Comparison of ENCODE assay signal across 8 cellular contexts in genomic region chr1:1230656-1231399, GRCh38. TPM values are rescaled to one million over a fixed set of nuclear protein-coding genes. Genes with fewer than 3 reads are reported as not detected.
A peak's percentile ranks its signal among the peaks of the same experiment; 100 is the strongest.
DNase-seq lines count a peak whose midpoint lies in the region; ATAC-seq and TF ChIP-seq lines count a peak whose summit lies in the region.

No MANE protein-coding gene starts in this region.

- intact Hi-C loops in heart left ventricle (cut with DNase I): loop anchor here in 6 of 10 donors (1.0 to 10.0 kb wide), 5 partner anchors 41 to 114 kb away; partner anchors contain the start of genes C1orf159 (in 2 of the 6) and UBE2J2 (in 2 of the 6)
- intact Hi-C loops in cardiac septum (cut with DNase I): loop anchor here (1.0 to 5.0 kb wide), 2 partner anchors 42 to 74 kb away; partner anchors contain the start of gene UBE2J2

- H3K27me3 Mint-ChIP-seq in mesothelial cell of epicardium (ENCODE audit: low read depth): no peaks in the 10 kb centered on the region

- H3K9me3 ChIP-seq in heart left ventricle: no peaks in the 10 kb centered on the region
- H3K9me3 ChIP-seq in NT2/D1 (ENCODE audit: insufficient read depth, low read length): peaks cover 8% of the 10 kb centered on the region; the same call in 1 of the 2 replicates

- H3K36me3 Mint-ChIP-seq in mesothelial cell of epicardium: peaks cover 17% of the 10 kb centered on the region

- WGBS in heart left ventricle, 4 donors: 10 to 11% (median 10%) methylated on average over 24 of the region's 24 CpGs

- peak in 4 of 12 donors; percentile 13 to 15 (median 14) for TF ChIP-seq CTCF in heart left ventricle (IDR thresholded peaks at IDR 0.05)
- no peak for TF ChIP-seq CTCF in mesothelial cell of epicardium (IDR thresholded peaks at IDR 0.05; ENCODE audit: unreplicated experiment)

- peak overlapping the region; percentile 81 to 100 (median 98) for H3K4me3 ChIP-seq in heart left ventricle
- H3K4me3 ChIP-seq in NT2/D1 (ENCODE audit: insufficient read length, low read depth): peak overlapping the region; percentile 94

- H3K4me3 Mint-ChIP-seq in mesothelial cell of epicardium: peak overlapping the region; percentile 84

- no peak for DNase-seq in heart left ventricle
- no peak for DNase-seq in cardiac septum (ENCODE audit: low spot score)
- no peak for DNase-seq in NT2/D1 (ENCODE audit: low read depth, low spot score)
- peak; percentile 23 for DNase-seq in dedifferentiated amniotic fluid mesenchymal stem cell (ENCODE audit: extremely low spot score)
- no peak for DNase-seq in mesothelial cell of epicardium (ENCODE audit: low spot score in 2 of 2, unreplicated experiment in 2 of 2)
- DNase-seq in effector CD4-positive, alpha-beta T cell: no peak
- no peak for DNase-seq in GOT3 (lab: John Stamatoyannopoulos, UW)

- H3K27ac Mint-ChIP-seq in mesothelial cell of epicardium: peak overlapping the region; percentile 94

- H3K27me3 ChIP-seq in heart left ventricle: no peaks in the 10 kb centered on the region
- H3K27me3 ChIP-seq in NT2/D1 (ENCODE audit: insufficient read depth, insufficient read length): no peaks in the 10 kb centered on the region

- no peak for TF ChIP-seq POLR2A in heart left ventricle (IDR thresholded peaks at IDR 0.05)

- ATAC-seq in heart left ventricle (peak in 2 of 4 donors; percentile 2 to 29), GM21576 (IDR thresholded peaks at IDR 0.05; ENCODE audit: unreplicated experiment) (no peak)

- peak overlapping the region; percentile 99 for H3K9ac ChIP-seq in NT2/D1 (ENCODE audit: insufficient read length, low read depth)

- H3K27ac ChIP-seq in heart left ventricle: peak overlapping the region; percentile 92 to 99 (median 97)

- H3K36me3 ChIP-seq in heart left ventricle (peaks cover 0 to 44% (median 27%) of the 10 kb centered on the region in 9 donors), NT2/D1 (ENCODE audit: insufficient read depth, insufficient read length, low read length) (peaks cover 73% of the 10 kb centered on the region)

- peaks cover 8 to 55% (median 31%) of the 10 kb centered on the region in 12 donors for H3K4me1 ChIP-seq in heart left ventricle
- H3K4me1 ChIP-seq in NT2/D1 (ENCODE audit: insufficient read depth, insufficient read length): peaks cover 3% of the 10 kb centered on the region

- peaks cover 24% of the 10 kb centered on the region for H3K4me1 Mint-ChIP-seq in mesothelial cell of epicardium

- peaks cover 4% of the 10 kb centered on the region for H3K9me3 Mint-ChIP-seq in mesothelial cell of epicardium

RNA-seq across cellular contexts. Expression of gene SDF4, which starts 1.0 kb away (rescaled TPM):
- total RNA-seq in heart left ventricle (100 to 1,000 TPM; 102 to 167 (median 120) TPM), cardiac septum (139 TPM), mesothelial cell of epicardium (103 to 110 TPM (median 108 TPM) in 3 replicates)
- 100 to 1,000 TPM; 102 to 212 TPM for polyA plus RNA-seq in heart left ventricle

RNA-seq across cellular contexts. Expression of gene B3GALT6, which starts 1.2 kb away (rescaled TPM):
- total RNA-seq in heart left ventricle: 10 to 100 TPM in 7 of 9 donors, 1 to 10 TPM in 2; 8.1 to 21.4 (median 11.2) TPM
- polyA plus RNA-seq in heart left ventricle: 10 to 100 TPM in 1 of 2 donors, 1 to 10 TPM in 1; 6.7 to 15.7 TPM
- total RNA-seq in cardiac septum: 11.1 TPM
- 32.1 to 34.1 TPM (median 33.4 TPM) in 3 replicates for total RNA-seq in mesothelial cell of epicardium

RNA-seq across cellular contexts. Expression of gene C1QTNF12, which starts 15.7 kb away (rescaled TPM):
- total RNA-seq in heart left ventricle (1 to 10 TPM in 2 of 9 donors, under 1 TPM in 5, not detected in 2; 0.72 to 3.5 (median 0.85) TPM), cardiac septum (2.6 TPM), mesothelial cell of epicardium (10.2 to 12.2 TPM (median 10.4 TPM) in 3 replicates)
- polyA plus RNA-seq in heart left ventricle: under 1 TPM; 0.84 to 0.93 TPM

RNA-seq across cellular contexts. Expression of gene TNFRSF4, which starts 16.9 kb away (rescaled TPM):
- 10 to 100 TPM in 1 of 9 donors, 1 to 10 TPM in 8; 1.1 to 23.8 (median 2.7) TPM for total RNA-seq in heart left ventricle
- 1 to 10 TPM; 3.2 to 4.0 TPM for polyA plus RNA-seq in heart left ventricle
- 4.3 TPM for total RNA-seq in cardiac septum
- 0.18 to 0.34 TPM (median 0.29 TPM) in 3 replicates for total RNA-seq in mesothelial cell of epicardium

RNA-seq across cellular contexts. Expression of gene TNFRSF18, which starts 24.4 kb away (rescaled TPM):
- total RNA-seq in heart left ventricle (under 1 TPM in 2 of 9 donors, not detected in 7; 0.77 to 0.93 TPM), cardiac septum (0.19 TPM), mesothelial cell of epicardium (0.51 to 1.2 TPM (median 0.93 TPM) in 3 replicates)
- polyA plus RNA-seq in heart left ventricle: under 1 TPM in 1 of 2 donors, not detected in 1; 0.24 TPM
